In the genomic region with DNA sequence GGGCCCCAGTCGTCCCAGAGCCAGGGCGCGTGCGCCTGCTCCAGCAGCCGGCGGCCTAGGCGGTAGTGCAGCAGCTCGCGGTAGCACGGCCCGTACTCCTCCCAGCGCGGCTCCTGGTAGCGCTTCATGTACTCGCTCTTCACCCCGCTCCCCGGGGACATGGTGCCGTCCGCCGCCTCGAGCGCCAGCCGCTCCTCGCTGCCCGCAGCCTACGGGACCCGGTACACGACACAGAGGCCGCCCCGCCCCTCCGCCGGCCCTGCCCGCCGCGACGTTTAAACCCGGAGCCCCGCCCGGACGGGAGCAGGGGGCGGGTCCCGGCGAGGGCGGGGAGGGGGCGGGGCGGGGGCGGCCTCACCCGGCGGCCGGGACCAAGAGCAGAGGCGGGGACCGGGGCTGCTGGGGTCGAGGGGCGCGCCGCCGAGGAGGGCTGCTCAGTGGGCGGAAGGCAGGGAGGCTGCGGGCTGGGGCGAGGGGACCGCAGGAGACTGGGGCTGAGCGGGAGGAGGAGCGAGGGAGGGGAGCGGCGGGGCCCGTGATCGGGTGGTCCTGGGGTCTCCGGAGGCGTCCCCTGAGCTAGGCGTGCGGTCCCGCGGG, we compare ENCODE assay signal across 8 cellular contexts. TPM values are rescaled to one million over a fixed set of nuclear protein-coding genes. Genes with fewer than 3 reads are reported as not detected.
DNase-seq lines count a peak whose midpoint lies in the region; ATAC-seq and TF ChIP-seq lines count a peak whose summit lies in the region.

No MANE protein-coding gene starts in this region.

- WGBS in esophagus muscularis mucosa, result 0% methylated on average over 20 of the region's 73 CpGs

- H3K4me3 ChIP-seq in HUES48 (ENCODE audit: low read depth, low read length) (peak overlapping the region; percentile 77), esophagus muscularis mucosa (peak overlapping the region; percentile 80 to 98 (median 86))

- TF ChIP-seq CTCF in esophagus muscularis mucosa (IDR thresholded peaks at IDR 0.05), result no peak

- no peaks in the 10 kb centered on the region for H3K9me3 ChIP-seq in HUES48 (ENCODE audit: control insufficient read depth, insufficient read depth, low read length)
- no peaks in the 10 kb centered on the region for H3K9me3 ChIP-seq in esophagus muscularis mucosa

- peaks cover 47% of the 10 kb centered on the region for H3K4me1 Mint-ChIP-seq in activated T-cell treated with anti-CD3 and anti-CD28 coated beads, Interleukin-2, amount 50 U/mL, for 4 hours (ENCODE audit: low read depth)

- DNase-seq in DMS 273 treated with DMSO at 0.1 percent for 48 hours (lab: John Stamatoyannopoulos, UW), result peak; percentile 46
- peak; percentile 91 for DNase-seq in OCI-M1 (lab: John Stamatoyannopoulos, UW)
- DNase-seq in activated T-cell treated with anti-CD3 and anti-CD28 coated beads, Interleukin-2, amount 50 U/mL, for 4 hours, result peak; percentile 73
- DNase-seq in esophagus muscularis mucosa (ENCODE audit: extremely low spot score), result no peak
- DNase-seq in myocyte (ENCODE audit: low read depth), result peak; percentile 83
- DNase-seq in stimulated activated CD8-positive, alpha-beta memory T cell treated with anti-CD3 and anti-CD28 coated beads, Interleukin-7, amount 100 ng/mL, for 48 hours (ENCODE audit: extremely low read depth in 1 of 2, low read depth in 1 of 2), result peak; percentile 63 to 66

- peak; percentile 66 for ATAC-seq in GM21423 (IDR thresholded peaks at IDR 0.05; ENCODE audit: unreplicated experiment)
- peak; percentile 82 for ATAC-seq in activated T-cell treated with anti-CD3 and anti-CD28 coated beads, Interleukin-2, amount 50 U/mL, for 4 hours

- H3K4me1 ChIP-seq in HUES48 (ENCODE audit: control insufficient read depth, insufficient read depth, low read length) (peaks cover 11% of the 10 kb centered on the region), esophagus muscularis mucosa (peaks cover 8 to 31% (median 26%) of the 10 kb centered on the region in 4 donors)

- H3K9me3 Mint-ChIP-seq in activated T-cell treated with anti-CD3 and anti-CD28 coated beads, Interleukin-2, amount 50 U/mL, for 4 hours, result no peaks in the 10 kb centered on the region

- H3K27me3 ChIP-seq in HUES48 (ENCODE audit: control insufficient read depth, insufficient read depth, low read length) (peaks cover 24% of the 10 kb centered on the region), esophagus muscularis mucosa (peaks cover 0 to 11% (median 0%) of the 10 kb centered on the region in 4 donors)

- peaks cover 5% of the 10 kb centered on the region for H3K27me3 Mint-ChIP-seq in activated T-cell treated with anti-CD3 and anti-CD28 coated beads, Interleukin-2, amount 50 U/mL, for 4 hours (ENCODE audit: low read depth)

- TF ChIP-seq EP300 in esophagus muscularis mucosa (IDR thresholded peaks at IDR 0.05), result no peak

- peak overlapping the region; percentile 68 for H3K27ac ChIP-seq in HUES48 (ENCODE audit: low read depth, low read length)
- H3K27ac ChIP-seq in esophagus muscularis mucosa (replicated peaks in 1 of 4), result peak overlapping the region; percentile 89 to 95 (median 91)

- TF ChIP-seq POLR2A in esophagus muscularis mucosa (IDR thresholded peaks at IDR 0.05; ENCODE audit: low read depth), result no peak

- peaks cover 3% of the 10 kb centered on the region for H3K36me3 Mint-ChIP-seq in activated T-cell treated with anti-CD3 and anti-CD28 coated beads, Interleukin-2, amount 50 U/mL, for 4 hours (ENCODE audit: insufficient read depth)

- H3K36me3 ChIP-seq in HUES48 (ENCODE audit: control insufficient read depth, insufficient read depth, low read length), result no peaks in the 10 kb centered on the region
- H3K36me3 ChIP-seq in esophagus muscularis mucosa, result no peaks in the 10 kb centered on the region

- H3K4me3 Mint-ChIP-seq in activated T-cell treated with anti-CD3 and anti-CD28 coated beads, Interleukin-2, amount 50 U/mL, for 4 hours, result peak overlapping the region; percentile 90

- intact Hi-C loops in esophagus muscularis mucosa (cut with DNase I), result loop anchor here (5.0 kb wide), 2 partner anchors 65 to 140 kb away; no protein-coding TSS in a partner anchor

- H3K9ac ChIP-seq in HUES48 (ENCODE audit: low read depth, low read length), result peak overlapping the region; percentile 59; the same call in 1 of the 2 replicates

RNA-seq across cellular contexts. Expression of a gene that starts 0.4 kb away (rescaled TPM):
- 1 to 10 TPM; 3.1 to 4.1 (median 3.6) TPM for total RNA-seq in activated T-cell treated with anti-CD3 and anti-CD28 coated beads, Interleukin-2, amount 50 U/mL, for 4 hours
- 1 to 10 TPM; 4.1 to 5.1 (median 4.7) TPM for total RNA-seq in esophagus muscularis mucosa
- total RNA-seq in myocyte, result 7.4 and 8.5 TPM in 2 replicates
- polyA plus RNA-seq in myocyte (2012), result 3.2 TPM
